25 cellular contexts compared by ENCODE assay signal in genomic region chr1:18434041-18434440, GRCh38. TPM values are rescaled to one million over a fixed set of nuclear protein-coding genes. Genes with fewer than 3 reads are reported as not detected.
DNase-seq lines count a peak whose midpoint lies in the region; ATAC-seq, FAIRE-seq and TF ChIP-seq lines count a peak whose summit lies in the region.
"Had no signal": no experiment of that assay in that cellular context is flagged by ENCODE, and none has a peak within 500 bp of the region (broad histone marks: within the 10 kb centered on the region; RNA-seq: fewer than 3 reads in every experiment).

No MANE protein-coding gene starts in this region.

- 84% methylated on average over 3 of the region's 3 CpGs; no CpG with 5 or more reads in 1 of the 2 experiments for WGBS in H1 (ENCODE audit: extremely low coverage in 1 of 2, insufficient coverage in 1 of 2, insufficient read length in 1 of 2, insufficient replicate concordance in 2 of 2, low coverage in 1 of 2, low lambda C conversion rate in 2 of 2, missing lambda C conversion rate in 1 of 2), 2 experiments
- WGBS in suprapubic skin: 55% methylated on average over 2 of the region's 3 CpGs

- no peak for TF ChIP-seq EP300 in H1 (IDR thresholded peaks at IDR 0.05; ENCODE audit: borderline replicate concordance in 1 of 2, low read depth in 2 of 2, low read length in 2 of 2)
- TF ChIP-seq EP300 in suprapubic skin (IDR thresholded peaks at IDR 0.05): no peak

- H3K4me2 ChIP-seq in H1 (ENCODE audit: insufficient read depth in 1 of 2, low read depth in 2 of 2, low read length in 2 of 2): no peak overlapping the region
- H3K4me2 ChIP-seq: A549, BLaER1 had no signal

- H3K18ac ChIP-seq in H1 (ENCODE audit: extremely low read depth, low read length): no peak overlapping the region

- H3K36me3 ChIP-seq in H1 (ENCODE audit: control insufficient read depth in 2 of 4, insufficient read depth in 4 of 4, low read length in 3 of 4) (no peaks in the 10 kb centered on the region), suprapubic skin (no peaks in the 10 kb centered on the region)
- H3K36me3 ChIP-seq: BE2C, BLaER1 had no signal

- peak overlapping the region; percentile 25 for H4K91ac ChIP-seq in H1 (replicated peaks; ENCODE audit: insufficient read length, low read length)

- no peak overlapping the region for H3K4me3 ChIP-seq in AG04450 (ENCODE audit: low read depth, low read length)
- no peak overlapping the region for H3K4me3 ChIP-seq in H1 (ENCODE audit: extremely low read depth in 1 of 4, insufficient read depth in 2 of 4, low read depth in 3 of 4, low read length in 4 of 4)
- H3K4me3 ChIP-seq in suprapubic skin: no peak overlapping the region
- H3K4me3 ChIP-seq: A549, BLaER1 had no signal

- no peak overlapping the region for H3K56ac ChIP-seq in H1 (replicated peaks; ENCODE audit: insufficient read length, low read depth, low read length)

- H2BK12ac ChIP-seq in H1 (ENCODE audit: low read depth, low read length): peak overlapping the region; percentile 13; the same call in 1 of the 2 replicates

- no peak overlapping the region for H3K4ac ChIP-seq in H1 (replicated peaks; ENCODE audit: insufficient read length, low read depth, low read length)

- no peak for TF ChIP-seq CTCF in AG04450 (IDR thresholded peaks at IDR 0.05; ENCODE audit: low read depth, low read length)
- TF ChIP-seq CTCF in H1 (IDR thresholded peaks at IDR 0.05; ENCODE audit: control extremely low read depth in 1 of 3, insufficient read depth in 1 of 3, low read depth in 1 of 3, low read length in 3 of 3): no peak
- no peak for TF ChIP-seq CTCF in suprapubic skin (IDR thresholded peaks at IDR 0.05)

- H3K27me3 ChIP-seq in AG04450 (ENCODE audit: control insufficient read depth, insufficient read depth, low read length) (no peaks in the 10 kb centered on the region), H1 (replicated peaks in 1 of 4; ENCODE audit: control insufficient read depth in 3 of 4, extremely low read depth in 1 of 4, insufficient read depth in 3 of 4, low read length in 3 of 4) (no peaks in the 10 kb centered on the region; a peak in 2 of 7 replicates), suprapubic skin (peaks cover 9% of the 10 kb centered on the region)
- H3K27me3 ChIP-seq: BE2C, BLaER1 had no signal

- TF ChIP-seq RAD21 in H1 (IDR thresholded peaks at IDR 0.05 in 1 of 2, conservative IDR thresholded peaks at IDR 0.05 in 1 of 2; ENCODE audit: low read depth in 2 of 2, low read length in 2 of 2): no peak

- H3K4me1 ChIP-seq in H1 (replicated peaks in 1 of 4; ENCODE audit: control insufficient read depth in 3 of 4, insufficient read depth in 4 of 4, low read length in 3 of 4) (no peaks in the 10 kb centered on the region; a peak in 1 of 7 replicates), suprapubic skin (no peaks in the 10 kb centered on the region)
- H3K4me1 ChIP-seq: A549, BE2C, BLaER1 had no signal

- FAIRE-seq in H1 (lab: Jason Lieb, UNC): no peak
- FAIRE-seq: A549, D721Med, G401.6, GM12891, GM19239 had no signal

- no peaks in the 10 kb centered on the region for H3K23me2 ChIP-seq in H1 (ENCODE audit: low read depth, low read length)

- no peaks in the 10 kb centered on the region; the same call in 1 of the 2 replicates for H3K9me3 ChIP-seq in AG04450 (ENCODE audit: control insufficient read depth, insufficient read depth, low read length)
- no peaks in the 10 kb centered on the region; a peak in 2 of 4 replicates for H3K9me3 ChIP-seq in H1 (ENCODE audit: insufficient read depth in 2 of 2, low read depth in 1 of 2, low read length in 1 of 2)
- peaks cover 3% of the 10 kb centered on the region for H3K9me3 ChIP-seq in suprapubic skin
- H3K9me3 ChIP-seq: A549, BE2C, BLaER1 had no signal

- H2BK5ac ChIP-seq in H1 (ENCODE audit: low read depth, low read length): no peak overlapping the region

- no peak overlapping the region for H3K23ac ChIP-seq in H1 (ENCODE audit: insufficient read length)

- no peak overlapping the region for H4K8ac ChIP-seq in H1 (ENCODE audit: extremely low read depth, insufficient read depth, low read length)

- H4K5ac ChIP-seq in H1 (ENCODE audit: insufficient read length, low read depth, low read length): no peak overlapping the region

- TF ChIP-seq POLR2A in H1 (IDR thresholded peaks at IDR 0.05; ENCODE audit: control extremely low read depth in 1 of 2, low read depth in 2 of 2, low read length in 2 of 2): no peak
- no peak for TF ChIP-seq POLR2A in suprapubic skin (IDR thresholded peaks at IDR 0.05)

- no peak overlapping the region for H2BK120ac ChIP-seq in H1 (replicated peaks; ENCODE audit: low read depth, low read length)

- CTCF ChIA-PET in AG04450 (lab: Charles Lee) (no interaction called here), H1 (lab: Charles Lee; ENCODE audit: partially characterized antibody) (interaction anchor here (0.8 to 0.9 kb wide), 2 partner anchors 9 to 15 kb away, joined by 3 to 4 read pairs; no protein-coding TSS in a partner anchor)

- no peaks in the 10 kb centered on the region for H4K20me1 ChIP-seq in H1 (replicated peaks in 1 of 2; ENCODE audit: control insufficient read depth in 1 of 2, insufficient read depth in 2 of 2, low read length in 2 of 2)
- H4K20me1 ChIP-seq: BLaER1 had no signal

- H3K9ac ChIP-seq in H1 (replicated peaks in 1 of 4; ENCODE audit: extremely low read depth in 1 of 4, low read depth in 3 of 4, low read length in 3 of 4): no peak overlapping the region
- H3K9ac ChIP-seq: BLaER1 had no signal

- H2BK15ac ChIP-seq in H1 (ENCODE audit: low read length): peak overlapping the region; percentile 83; the same call in 1 of the 2 replicates

- no peak overlapping the region for H2AK5ac ChIP-seq in H1 (ENCODE audit: low read depth, low read length)

- POLR2A ChIA-PET in AG04450 (lab: Yijun Ruan, JAX) (no interaction called here), H1 (lab: Charles Lee; ENCODE audit: partially characterized antibody) (interaction anchor here (3.0 kb wide), 1 partner anchor 15 kb away, joined by 10 read pairs; no protein-coding TSS in a partner anchor)

- H3K79me2 ChIP-seq in H1 (ENCODE audit: control insufficient read depth in 1 of 2, insufficient read depth in 2 of 2, low read length in 2 of 2): no peaks in the 10 kb centered on the region

- H2BK20ac ChIP-seq in H1 (ENCODE audit: low read length): no peak overlapping the region

- H3K79me1 ChIP-seq in H1 (ENCODE audit: low read depth, low read length): no peaks in the 10 kb centered on the region

- ATAC-seq in GM21390 (IDR thresholded peaks at IDR 0.05; ENCODE audit: unreplicated experiment): no peak
- ATAC-seq: A549 had no signal

- intact Hi-C loops in head of caudate nucleus (cut with DNase I): no loop called here

- H3K27ac ChIP-seq in AG04450 (ENCODE audit: low read depth, low read length) (peak overlapping the region; percentile 11), H1 (ENCODE audit: low read depth, low read length) (no peak overlapping the region), suprapubic skin (no peak overlapping the region)
- H3K27ac ChIP-seq: 22Rv1, A549, BLaER1 had no signal

- H3K14ac ChIP-seq in H1 (ENCODE audit: insufficient read length): no peak overlapping the region

- H2AFZ ChIP-seq in H1 (ENCODE audit: low read length): no peak overlapping the region

- DNase-seq in AG04450 (ENCODE audit: low read depth, low spot score) (no peak), H1 (ENCODE audit: low read depth in 1 of 2, low spot score in 2 of 2) (no peak), head of caudate nucleus (peak in 31 of 42 donors; percentile 1 to 82 (median 26)), mesenteric fat pad (ENCODE audit: low spot score) (peak; percentile 45), superior temporal gyrus (ENCODE audit: extremely low spot score) (no peak), cerebellar nuclear complex (lab: John Stamatoyannopoulos, UW) (no peak), suprapubic skin (ENCODE audit: low spot score in 2 of 2) (no peak)
- DNase-seq: BE2C; C1 segment of cervical spinal cord; Calu3; CD4-positive, alpha-beta memory T cell; CD4-positive, CD25-positive, alpha-beta regulatory T cell; CD8-positive, alpha-beta memory T cell; COR-L47; DMS79 treated with DMSO at 0.1 percent for 48 hours; GF-D8 had no signal

TF ChIP-seq in H1, 55 proteins besides CTCF, POLR2A, EP300 and RAD21 (continues in another document):
- TF ChIP-seq POU5F1 (IDR thresholded peaks at IDR 0.05; ENCODE audit: low read depth, low read length): no peak
- TF ChIP-seq USF2 (IDR thresholded peaks at IDR 0.05; ENCODE audit: low read length): no peak
- no peak for TF ChIP-seq BRCA1 (IDR thresholded peaks at IDR 0.05; ENCODE audit: low read depth, low read length)
- no peak for TF ChIP-seq EGR1 (IDR thresholded peaks at IDR 0.05; ENCODE audit: borderline replicate concordance, low read depth, low read length)
- no peak for TF ChIP-seq GABPA (IDR thresholded peaks at IDR 0.05; ENCODE audit: borderline replicate concordance, insufficient read depth, low read length)
- no peak for TF ChIP-seq KDM4A (IDR thresholded peaks at IDR 0.05; ENCODE audit: low read depth, low read length, severe bottlenecking)
- TF ChIP-seq SRF (IDR thresholded peaks at IDR 0.05; ENCODE audit: low read depth, low read length): no peak
- no peak for TF ChIP-seq SIN3A (conservative IDR thresholded peaks at IDR 0.05 in 1 of 2, IDR thresholded peaks at IDR 0.05 in 1 of 2; ENCODE audit: low read depth in 1 of 2, low read length in 2 of 2)
- TF ChIP-seq NANOG (IDR thresholded peaks at IDR 0.05; ENCODE audit: insufficient read depth, low read depth, low read length, poor library complexity, severe bottlenecking): no peak
- no peak for TF ChIP-seq NRF1 (IDR thresholded peaks at IDR 0.05; ENCODE audit: low read depth, low read length)

RNA-seq across cellular contexts. Expression of gene KLHDC7A, which starts 46.7 kb away (rescaled TPM):
- not detected in 2 replicates for polyA plus RNA-seq in AG04450 (2011; rRNA removed)
- not detected in 2 replicates for polyA minus RNA-seq in AG04450 (2011; rRNA and poly(A)+ RNA removed)
- 18.9 and 19.1 TPM in 2 replicates for total RNA-seq in H1 (2021; fragmentation: NEBNext Ultra II Directional; extraction: Animal tissue kit (Norgen Biotek cat#: 25700))
- polyA plus RNA-seq in H1 (2011; rRNA removed): 3.9 and 8.5 TPM in 2 replicates
- polyA plus RNA-seq in H1 (2011; cell fraction: cytosol; rRNA removed): 6.8 TPM
- polyA plus RNA-seq in H1 (2011; cell fraction: nucleus; rRNA removed): 15.3 TPM
- 7.8 to 11.5 TPM (median 10.0 TPM) in 4 replicates for polyA plus RNA-seq in H1 (2012, experiment 1 of 2)
- 8.7 TPM for polyA plus RNA-seq in H1 (2012, experiment 2 of 2)
- 17.9 TPM for polyA plus RNA-seq in H1 (2013, experiment 1 of 2)
- polyA plus RNA-seq in H1 (2013, experiment 2 of 2): 18.2 TPM
- 9.1 and 9.2 TPM in 2 replicates for polyA minus RNA-seq in H1 (2011; rRNA and poly(A)+ RNA removed)
- 11.3 TPM for polyA minus RNA-seq in H1 (2011; cell fraction: cytosol; rRNA and poly(A)+ RNA removed)
- 21.2 TPM for polyA minus RNA-seq in H1 (2011; cell fraction: nucleus; rRNA and poly(A)+ RNA removed)
- 0.93 TPM for total RNA-seq in mesenteric fat pad
- total RNA-seq in suprapubic skin: under 1 TPM in 3 of 4 donors, not detected in 1; 0.08 to 0.31 (median 0.23) TPM
- total RNA-seq: CD4-positive, alpha-beta memory T cell; CD4-positive, CD25-positive, alpha-beta regulatory T cell; CD8-positive, alpha-beta memory T cell had no signal
- polyA plus RNA-seq: CD14-positive monocyte; CD4-positive, alpha-beta memory T cell; CD4-positive, CD25-positive, alpha-beta regulatory T cell; CD8-positive, alpha-beta memory T cell had no signal

Comparison
In these comparisons a context has a peak if more than half of its experiments do, and no peak if none do; other contexts are left out.
1. DNase-seq: peak in head of caudate nucleus (31 of 42) and mesenteric fat pad (single experiment); none in AG04450 (single experiment), H1 (0 of 2), superior temporal gyrus (single experiment), cerebellar nuclear complex (0 of 2) and suprapubic skin (0 of 2).
2. RNA of gene KLHDC7A, which starts 46.7 kb away (total RNA-seq): 18.9 to 19.1 TPM in H1; 0.93 TPM in mesenteric fat pad (single experiment) and 0.08 to 0.31 TPM in suprapubic skin; every median in the first group is over 10 times any median in the second.